In the genomic region with DNA sequence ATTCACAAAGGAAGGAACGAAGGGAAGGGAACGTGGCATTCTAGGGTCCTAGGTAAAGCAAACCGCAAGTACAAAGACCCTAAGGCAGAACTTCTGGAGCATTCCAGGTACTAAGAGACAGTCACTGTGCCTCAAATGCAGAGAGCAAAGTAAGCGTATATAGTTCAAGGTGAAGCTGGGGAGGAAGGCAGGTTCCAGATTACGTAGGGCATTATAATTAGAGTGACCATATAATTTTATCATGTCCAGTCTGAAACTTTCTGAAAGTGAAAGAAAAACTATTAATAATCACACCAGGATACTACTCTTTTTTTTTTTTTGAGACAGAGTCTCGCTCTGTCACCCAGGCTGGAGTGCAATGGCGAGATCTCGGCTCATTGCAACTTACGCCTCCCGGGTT, we compare ENCODE assay signal across 2 cellular contexts.
TF ChIP-seq lines count a peak whose summit lies in the region.

No MANE protein-coding gene starts in this region.

TF ChIP-seq in liver, 16 proteins besides CTCF, POLR2A, EP300 and RAD21:
- TF ChIP-seq GABPA (IDR thresholded peaks at IDR 0.05 in 1 of 2, conservative IDR thresholded peaks at IDR 0.05 in 1 of 2) (no peak), FOXA1 (IDR thresholded peaks at IDR 0.05) (no peak), JUND (IDR thresholded peaks at IDR 0.05) (no peak), HNF4G (IDR thresholded peaks at IDR 0.05) (no peak), FOXA2 (IDR thresholded peaks at IDR 0.05) (no peak), TAF1 (conservative IDR thresholded peaks at IDR 0.05) (no peak), EGR1 (IDR thresholded peaks at IDR 0.05; ENCODE audit: low read depth in 2 of 2) (no peak), NR2F2 (IDR thresholded peaks at IDR 0.05) (no peak)
- TF ChIP-seq, protein P1, sequence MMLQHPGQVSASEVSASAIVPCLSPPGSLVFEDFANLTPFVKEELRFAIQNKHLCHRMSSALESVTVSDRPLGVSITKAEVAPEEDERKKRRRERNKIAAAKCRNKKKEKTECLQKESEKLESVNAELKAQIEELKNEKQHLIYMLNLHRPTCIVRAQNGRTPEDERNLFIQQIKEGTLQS (IDR thresholded peaks at IDR 0.05), result no peak
- TF ChIP-seq, protein P2, sequence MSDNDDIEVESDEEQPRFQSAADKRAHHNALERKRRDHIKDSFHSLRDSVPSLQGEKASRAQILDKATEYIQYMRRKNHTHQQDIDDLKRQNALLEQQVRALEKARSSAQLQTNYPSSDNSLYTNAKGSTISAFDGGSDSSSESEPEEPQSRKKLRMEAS (IDR thresholded peaks at IDR 0.05), result no peak

TF ChIP-seq in HepG2, 621 proteins besides CTCF, POLR2A, EP300 and RAD21:
- no peak for TF ChIP-seq POLR2AphosphoS5 (IDR thresholded peaks at IDR 0.05; ENCODE audit: low read depth, low read length)
- no peak for TF ChIP-seq ZNF317 (CRISPR knock-in tag; IDR thresholded peaks at IDR 0.05)
- TF ChIP-seq KLF16 (CRISPR knock-in tag; IDR thresholded peaks at IDR 0.05), result no peak
- TF ChIP-seq PCBP1 (IDR thresholded peaks at IDR 0.05; ENCODE audit: borderline replicate concordance, low read depth, low read length), result no peak
- TF ChIP-seq ZBTB38 (CRISPR knock-in tag; IDR thresholded peaks at IDR 0.05), result no peak
- TF ChIP-seq ZBTB8A (CRISPR knock-in tag; IDR thresholded peaks at IDR 0.05; ENCODE audit: borderline replicate concordance, low read depth), result no peak
- TF ChIP-seq, protein P1 (CRISPR knock-in tag; IDR thresholded peaks at IDR 0.05), result no peak
- TF ChIP-seq SAFB2 (CRISPR knock-in tag; IDR thresholded peaks at IDR 0.05; ENCODE audit: borderline replicate concordance, low read depth), result no peak
- TF ChIP-seq, protein P3, sequence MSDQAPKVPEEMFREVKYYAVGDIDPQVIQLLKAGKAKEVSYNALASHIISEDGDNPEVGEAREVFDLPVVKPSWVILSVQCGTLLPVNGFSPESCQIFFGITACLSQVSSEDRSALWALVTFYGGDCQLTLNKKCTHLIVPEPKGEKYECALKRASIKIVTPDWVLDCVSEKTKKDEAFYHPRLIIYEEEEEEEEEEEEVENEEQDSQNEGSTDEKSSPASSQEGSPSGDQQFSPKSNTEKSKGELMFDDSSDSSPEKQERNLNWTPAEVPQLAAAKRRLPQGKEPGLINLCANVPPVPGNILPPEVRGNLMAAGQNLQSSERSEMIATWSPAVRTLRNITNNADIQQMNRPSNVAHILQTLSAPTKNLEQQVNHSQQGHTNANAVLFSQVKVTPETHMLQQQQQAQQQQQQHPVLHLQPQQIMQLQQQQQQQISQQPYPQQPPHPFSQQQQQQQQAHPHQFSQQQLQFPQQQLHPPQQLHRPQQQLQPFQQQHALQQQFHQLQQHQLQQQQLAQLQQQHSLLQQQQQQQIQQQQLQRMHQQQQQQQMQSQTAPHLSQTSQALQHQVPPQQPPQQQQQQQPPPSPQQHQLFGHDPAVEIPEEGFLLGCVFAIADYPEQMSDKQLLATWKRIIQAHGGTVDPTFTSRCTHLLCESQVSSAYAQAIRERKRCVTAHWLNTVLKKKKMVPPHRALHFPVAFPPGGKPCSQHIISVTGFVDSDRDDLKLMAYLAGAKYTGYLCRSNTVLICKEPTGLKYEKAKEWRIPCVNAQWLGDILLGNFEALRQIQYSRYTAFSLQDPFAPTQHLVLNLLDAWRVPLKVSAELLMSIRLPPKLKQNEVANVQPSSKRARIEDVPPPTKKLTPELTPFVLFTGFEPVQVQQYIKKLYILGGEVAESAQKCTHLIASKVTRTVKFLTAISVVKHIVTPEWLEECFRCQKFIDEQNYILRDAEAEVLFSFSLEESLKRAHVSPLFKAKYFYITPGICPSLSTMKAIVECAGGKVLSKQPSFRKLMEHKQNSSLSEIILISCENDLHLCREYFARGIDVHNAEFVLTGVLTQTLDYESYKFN (CRISPR knock-in tag; conservative IDR thresholded peaks at IDR 0.05), result no peak
- TF ChIP-seq MAZ (IDR thresholded peaks at IDR 0.05; ENCODE audit: borderline replicate concordance, low read depth, low read length), result no peak
- no peak for TF ChIP-seq MAZ (CRISPR knock-in tag; IDR thresholded peaks at IDR 0.05; ENCODE audit: low read depth)
- TF ChIP-seq ZBTB1 (CRISPR knock-in tag; IDR thresholded peaks at IDR 0.05; ENCODE audit: borderline replicate concordance), result no peak
